In the genomic region with DNA sequence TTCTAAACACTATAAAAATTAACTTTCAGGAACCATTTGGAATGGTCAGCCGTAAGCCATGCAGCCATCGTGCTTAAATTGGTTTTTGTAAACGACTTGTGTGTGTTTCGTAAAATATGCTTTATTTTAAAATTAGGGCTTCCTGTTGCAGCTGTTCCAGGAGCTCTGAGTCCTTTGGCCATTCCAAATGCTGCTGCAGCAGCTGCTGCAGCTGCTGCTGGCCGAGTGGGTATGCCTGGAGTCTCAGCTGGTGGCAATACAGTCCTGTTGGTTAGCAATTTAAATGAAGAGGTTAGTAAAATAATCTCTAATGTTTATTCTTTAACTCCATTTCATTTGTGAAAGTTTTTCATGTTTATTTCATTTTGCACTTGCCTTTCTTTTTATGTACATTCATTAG, we compare ENCODE assay signal across 19 cellular contexts.
"Had no signal": no experiment of that assay in that cellular context is flagged by ENCODE, and none has a peak within 500 bp of the region (broad histone marks: within the 10 kb centered on the region; RNA-seq: fewer than 3 reads in every experiment).

No MANE protein-coding gene starts in this region.

- H3K27me3 ChIP-seq: gastrocnemius medialis, heart right ventricle, transverse colon, vagina had no signal

- H3K4me3 ChIP-seq: gastrocnemius medialis, transverse colon, vagina had no signal

- H3K9me3 ChIP-seq: gastrocnemius medialis, heart right ventricle, transverse colon, vagina had no signal

- H3K27ac ChIP-seq: epithelial cell of prostate, gastrocnemius medialis, transverse colon, vagina had no signal

- ATAC-seq: activated naive CD8-positive, alpha-beta T cell treated with anti-CD3 and anti-CD28 coated beads, Interleukin-2, amount 50 U/mL, for 24 hours; activated T-helper 17 cell treated with anti-CD3 and anti-CD28 coated beads, Interleukin-2, amount 50 U/mL, for 72 hours; effector memory CD8-positive, alpha-beta T cell; gastrocnemius medialis had no signal

- DNase-seq: activated CD4-positive, CD25-positive, alpha-beta regulatory T cell treated with anti-CD3 and anti-CD28 coated beads, Interleukin-2, amount 50 U/mL, for 72 hours; activated naive CD4-positive, alpha-beta T cell treated with Interleukin-2 at 50 U/mL for 16 hours; activated naive CD8-positive, alpha-beta T cell treated with anti-CD3 and anti-CD28 coated beads, Interleukin-2, amount 50 U/mL, for 24 hours; activated T-cell treated with anti-CD3 and anti-CD28 coated beads for 4 hours; aorta; effector memory CD8-positive, alpha-beta T cell; gastrocnemius medialis; heart right ventricle; mesenchymal stem cell; nephron progenitor cell; occipital lobe; small intestine; stimulated activated CD4-positive, alpha-beta T cell treated with anti-CD3 and anti-CD28 coated beads, Interleukin-4, amount 100 ng/mL, for 4 hours; stimulated activated CD8-positive, alpha-beta memory T cell treated with anti-CD3 and anti-CD28 coated beads, Interleukin-4, amount 100 ng/mL, for 48 hours; stimulated activated naive CD4-positive, alpha-beta T cell treated with Interleukin-2 at 50 U/mL for 16 hours; transverse colon had no signal
